Comparison of ENCODE assay signal across 19 cellular contexts in the genomic region with DNA sequence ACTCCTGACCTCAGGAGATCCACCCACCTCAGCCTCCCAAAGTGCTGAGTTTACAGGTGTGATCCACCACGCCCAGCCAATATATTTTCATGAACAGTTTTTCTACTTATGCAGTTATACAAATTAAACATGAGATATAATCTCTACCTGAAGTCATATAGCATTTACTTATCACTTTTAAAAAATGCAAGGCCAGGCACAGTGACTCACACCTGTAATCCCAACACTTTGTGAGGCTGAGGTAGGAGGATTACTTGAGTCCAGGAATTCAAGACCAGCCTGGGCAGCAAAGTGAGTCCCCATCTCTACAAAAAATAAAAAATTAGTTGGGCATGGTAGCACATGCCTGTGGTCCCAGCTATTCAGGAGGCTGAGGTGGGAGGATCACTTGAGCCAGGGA.
"Had no signal": no experiment of that assay in that cellular context is flagged by ENCODE, and none has a peak within 500 bp of the region (broad histone marks: within the 10 kb centered on the region; RNA-seq: fewer than 3 reads in every experiment).

No MANE protein-coding gene starts in this region.

- H3K36me3 ChIP-seq: gastrocnemius medialis, left lung, neural progenitor cell, right lobe of liver, stomach, thyroid gland had no signal

- H3K4me2 ChIP-seq: neural progenitor cell had no signal

- H3K4me1 ChIP-seq: left lung, right lobe of liver, stomach had no signal

- H2AFZ ChIP-seq: neural progenitor cell, parathyroid adenoma had no signal

- H3K79me2 ChIP-seq: parathyroid adenoma had no signal

- H3K9me3 ChIP-seq: gastrocnemius medialis, left lung, right lobe of liver, stomach, thyroid gland had no signal

- ATAC-seq: gastrocnemius medialis; left lung; naive thymus-derived CD4-positive, alpha-beta T cell; right lobe of liver; stimulated activated effector memory CD8-positive, alpha-beta T cell treated with anti-CD3 and anti-CD28 coated beads, Interleukin-12 subunit alpha, Interleukin-12 subunit beta, amount 100 ng/mL, for 72 hours had no signal

- H3K27ac ChIP-seq: coronary artery, gastrocnemius medialis, left lung, neural progenitor cell, parathyroid adenoma, right lobe of liver, stomach, thyroid gland had no signal

- H3K4me3 ChIP-seq: coronary artery, gastrocnemius medialis, left lung, neural progenitor cell, right lobe of liver, stomach, thyroid gland had no signal

- H3K27me3 ChIP-seq: gastrocnemius medialis, left lung, neural progenitor cell, right lobe of liver, stomach, thyroid gland had no signal

- H3K9ac ChIP-seq: neural progenitor cell, parathyroid adenoma had no signal

- DNase-seq: dermis blood vessel endothelial cell; effector memory CD4-positive, alpha-beta T cell; gastrocnemius medialis; head of caudate nucleus; kidney; left lung; mesendoderm; midbrain; naive thymus-derived CD4-positive, alpha-beta T cell; right lobe of liver; stimulated activated CD4-positive, alpha-beta T cell treated with anti-CD3 and anti-CD28 coated beads, Interleukin-2, amount 100 ng/mL, for 24 hours; stimulated activated CD4-positive, alpha-beta T cell treated with anti-CD3 and anti-CD28 coated beads, Interleukin-4, amount 100 ng/mL, for 24 hours; stimulated activated naive CD4-positive, alpha-beta T cell treated with Interleukin-2 at 50 U/mL for 16 hours; stomach; thyroid gland had no signal
